In genomic region chr11:119207607-119208006, GRCh38 we compare ENCODE assay signal across 8 cellular contexts. TPM values are rescaled to one million over a fixed set of nuclear protein-coding genes. Genes with fewer than 3 reads are reported as not detected.
DNase-seq lines count a peak whose midpoint lies in the region; FAIRE-seq and TF ChIP-seq lines count a peak whose summit lies in the region.

No MANE protein-coding gene starts in this region.

- peak overlapping the region; percentile 87 for H3K4me3 ChIP-seq in NB4 (ENCODE audit: low read depth, low read length)
- peak overlapping the region; percentile 92 to 100 (median 94) for H3K4me3 ChIP-seq in H1 (ENCODE audit: extremely low read depth in 1 of 4, insufficient read depth in 2 of 4, low read depth in 3 of 4, low read length in 4 of 4)
- peak overlapping the region; percentile 97 for H3K4me3 ChIP-seq in osteoblast (ENCODE audit: insufficient read depth, low read length)
- peak overlapping the region in 1 of 4 donors; percentile 82 for H3K4me3 ChIP-seq in adrenal gland

- TF ChIP-seq POLR2A in NB4 (IDR thresholded peaks at IDR 0.05; ENCODE audit: extremely low read depth, insufficient read length) (no peak), H1 (IDR thresholded peaks at IDR 0.05; ENCODE audit: control extremely low read depth in 1 of 2, low read depth in 2 of 2, low read length in 2 of 2) (no peak), adrenal gland (IDR thresholded peaks at IDR 0.05) (no peak)

- DNase-seq in Calu3, result no peak
- DNase-seq in NB4 (ENCODE audit: low read depth), result peak; percentile 19
- no peak for DNase-seq in H1 (ENCODE audit: low read depth in 1 of 2, low spot score in 2 of 2)
- no peak for DNase-seq in osteoblast (ENCODE audit: insufficient read length, low spot score, missing footprints)
- DNase-seq in OCI-M2 (lab: John Stamatoyannopoulos, UW; ENCODE audit: unreplicated experiment), result no peak
- DNase-seq in stimulated activated CD4-positive, alpha-beta T cell treated with anti-CD3 and anti-CD28 coated beads, Interleukin-1b, Interleukin-23, amount 100 ng/mL, for 48 hours, result no peak
- DNase-seq in DMS 273 treated with DMSO at 0.1 percent for 48 hours (lab: John Stamatoyannopoulos, UW), result no peak
- DNase-seq in adrenal gland, result no peak

- peaks cover 20% of the 10 kb centered on the region for H3K36me3 Mint-ChIP-seq in Calu3 (ENCODE audit: insufficient read depth, unreplicated experiment)

- BruUV-seq in Calu3 (replicated peaks; lab: Mats Ljungman, UMichigan), result no TSS peak

- WGBS in H1 (ENCODE audit: extremely low coverage in 1 of 2, insufficient coverage in 1 of 2, insufficient read length in 1 of 2, insufficient replicate concordance in 2 of 2, low coverage in 1 of 2, low lambda C conversion rate in 2 of 2, missing lambda C conversion rate in 1 of 2), 2 experiments, result 27% methylated on average over 7 of the region's 7 CpGs; no CpG with 5 or more reads in 1 of the 2 experiments
- WGBS in adrenal gland, 4 donors, result 56 to 66% (median 62%) methylated on average over 7 of the region's 7 CpGs

- H3K9me3 Mint-ChIP-seq in Calu3 (ENCODE audit: low read depth, unreplicated experiment), result no peaks in the 10 kb centered on the region

- no peak overlapping the region for H2BK20ac ChIP-seq in H1 (ENCODE audit: low read length)

- intact Hi-C loops in Calu3 (cut with micrococcal nuclease; ENCODE audit: unreplicated experiment) (no loop called here), adrenal gland (cut with DNase I) (loop anchor here in 1 of 2 donors (10.0 kb wide), 1 partner anchor 127 kb away; the partner anchor contains the start of gene RNF26)

- no peak overlapping the region for H3K4ac ChIP-seq in H1 (replicated peaks; ENCODE audit: insufficient read length, low read depth, low read length)

- no peak overlapping the region for H2AK5ac ChIP-seq in H1 (ENCODE audit: low read depth, low read length)

- no peak overlapping the region for H2BK120ac ChIP-seq in H1 (replicated peaks; ENCODE audit: low read depth, low read length)

- POLR2A ChIA-PET in H1 (lab: Charles Lee; ENCODE audit: partially characterized antibody), result interaction anchor here (0.6 to 2.4 kb wide), 4 partner anchors 8 to 130 kb away, joined by 3 to 13 read pairs (median 3); partner anchors contain the start of gene HINFP

- TF ChIP-seq CTCF in Calu3 (IDR thresholded peaks at IDR 0.05; ENCODE audit: unreplicated experiment) (no peak), NB4 (IDR thresholded peaks at IDR 0.05; ENCODE audit: low read depth, low read length) (no peak), H1 (IDR thresholded peaks at IDR 0.05; ENCODE audit: control extremely low read depth in 1 of 3, insufficient read depth in 1 of 3, low read depth in 1 of 3, low read length in 3 of 3) (no peak), osteoblast (IDR thresholded peaks at IDR 0.05; ENCODE audit: extremely low read depth, low read depth, low read length) (no peak), adrenal gland (IDR thresholded peaks at IDR 0.05) (no peak)

- H2AFZ ChIP-seq in H1 (ENCODE audit: low read length) (no peak overlapping the region), osteoblast (ENCODE audit: low read length) (no peak overlapping the region)

- TF ChIP-seq RAD21 in H1 (IDR thresholded peaks at IDR 0.05 in 1 of 2, conservative IDR thresholded peaks at IDR 0.05 in 1 of 2; ENCODE audit: low read depth in 2 of 2, low read length in 2 of 2), result no peak

- CTCF ChIA-PET in Calu3 (lab: Charles Lee) (no interaction called here), H1 (lab: Charles Lee; ENCODE audit: partially characterized antibody) (interaction anchor here (0.5 to 1.0 kb wide), 4 partner anchors 8 to 72 kb away, joined by 3 to 4 read pairs (median 3); no protein-coding TSS in a partner anchor)

- H3K4me1 ChIP-seq in H1 (replicated peaks in 1 of 4; ENCODE audit: control insufficient read depth in 3 of 4, insufficient read depth in 4 of 4, low read length in 3 of 4) (peaks cover 4 to 10% (median 6%) of the 10 kb centered on the region in 4 experiments; a peak in 6 of 7 replicates), osteoblast (ENCODE audit: insufficient read depth, low read length) (peaks cover 14% of the 10 kb centered on the region), adrenal gland (replicated peaks in 1 of 2) (peaks cover 7 to 33% of the 10 kb centered on the region in 2 donors)

- FAIRE-seq in H1 (lab: Jason Lieb, UNC), result no peak

- no peak overlapping the region; the same call in 1 of the 2 replicates for H3K18ac ChIP-seq in H1 (ENCODE audit: extremely low read depth, low read length)

- no peak overlapping the region for H2BK15ac ChIP-seq in H1 (ENCODE audit: low read length)

- H4K8ac ChIP-seq in H1 (ENCODE audit: extremely low read depth, insufficient read depth, low read length), result no peak overlapping the region

- H3K4me3 Mint-ChIP-seq in Calu3 (ENCODE audit: low read depth, unreplicated experiment), result peak overlapping the region; percentile 86

- H3K36me3 ChIP-seq in H1 (ENCODE audit: control insufficient read depth in 2 of 4, insufficient read depth in 4 of 4, low read length in 3 of 4) (no peaks in the 10 kb centered on the region), osteoblast (ENCODE audit: insufficient read depth, low read length) (no peaks in the 10 kb centered on the region), adrenal gland (replicated peaks in 1 of 2) (no peaks in the 10 kb centered on the region)

- H2BK5ac ChIP-seq in H1 (ENCODE audit: low read depth, low read length), result no peak overlapping the region

- 0 out of 2 replicates have a peak, but pooled peaks cover 3% of the 10 kb centered on the region for H3K79me1 ChIP-seq in H1 (ENCODE audit: low read depth, low read length)

- peaks cover 9% of the 10 kb centered on the region for H3K23me2 ChIP-seq in H1 (ENCODE audit: low read depth, low read length)

- H3K27ac Mint-ChIP-seq in Calu3 (ENCODE audit: unreplicated experiment), result no peak overlapping the region

- H4K20me1 ChIP-seq in H1 (replicated peaks in 1 of 2; ENCODE audit: control insufficient read depth in 1 of 2, insufficient read depth in 2 of 2, low read length in 2 of 2), result peaks cover 5 to 9% of the 10 kb centered on the region in 2 experiments
- H4K20me1 ChIP-seq in osteoblast (ENCODE audit: insufficient read depth, low read length), result peaks cover 25% of the 10 kb centered on the region

- no peak overlapping the region for H2BK12ac ChIP-seq in H1 (ENCODE audit: low read depth, low read length)

- H3K9ac ChIP-seq in H1 (replicated peaks in 1 of 4; ENCODE audit: extremely low read depth in 1 of 4, low read depth in 3 of 4, low read length in 3 of 4), result no peak overlapping the region

- H3K27ac ChIP-seq in H1 (ENCODE audit: low read depth, low read length), result no peak overlapping the region
- H3K27ac ChIP-seq in osteoblast (ENCODE audit: low read depth, low read length), result no peak overlapping the region
- no peak overlapping the region for H3K27ac ChIP-seq in adrenal gland

- H3K79me2 ChIP-seq in H1 (ENCODE audit: control insufficient read depth in 1 of 2, insufficient read depth in 2 of 2, low read length in 2 of 2) (peaks cover 23 to 58% of the 10 kb centered on the region in 2 experiments), osteoblast (ENCODE audit: insufficient read depth, low read length) (peaks cover 56% of the 10 kb centered on the region)

- H3K14ac ChIP-seq in H1 (ENCODE audit: insufficient read length), result no peak overlapping the region

- no peak overlapping the region for H4K5ac ChIP-seq in H1 (ENCODE audit: insufficient read length, low read depth, low read length)

- H3K4me2 ChIP-seq in H1 (ENCODE audit: insufficient read depth in 1 of 2, low read depth in 2 of 2, low read length in 2 of 2) (peak overlapping the region; percentile 70 to 96), osteoblast (ENCODE audit: insufficient read depth, low read length) (peak overlapping the region; percentile 84)

- H4K91ac ChIP-seq in H1 (replicated peaks; ENCODE audit: insufficient read length, low read length), result no peak overlapping the region

- no peak for TF ChIP-seq EP300 in H1 (IDR thresholded peaks at IDR 0.05; ENCODE audit: borderline replicate concordance in 1 of 2, low read depth in 2 of 2, low read length in 2 of 2)

- H3K27me3 ChIP-seq in H1 (replicated peaks in 1 of 4; ENCODE audit: control insufficient read depth in 3 of 4, extremely low read depth in 1 of 4, insufficient read depth in 3 of 4, low read length in 3 of 4), result no peaks in the 10 kb centered on the region
- no peaks in the 10 kb centered on the region for H3K27me3 ChIP-seq in osteoblast (ENCODE audit: insufficient read depth, low read length)
- H3K27me3 ChIP-seq in adrenal gland, result no peaks in the 10 kb centered on the region

- H3K9me3 ChIP-seq in H1 (ENCODE audit: insufficient read depth in 2 of 2, low read depth in 1 of 2, low read length in 1 of 2) (no peaks in the 10 kb centered on the region), osteoblast (ENCODE audit: low read depth, low read length) (no peaks in the 10 kb centered on the region), adrenal gland (replicated peaks in 1 of 3) (no peaks in the 10 kb centered on the region)

- no peak overlapping the region for H3K23ac ChIP-seq in H1 (ENCODE audit: insufficient read length)

- H3K4me1 Mint-ChIP-seq in Calu3 (ENCODE audit: low read depth, unreplicated experiment), result no peaks in the 10 kb centered on the region

- H3K27me3 Mint-ChIP-seq in Calu3 (ENCODE audit: unreplicated experiment), result no peaks in the 10 kb centered on the region

- no peak overlapping the region for H3K56ac ChIP-seq in H1 (replicated peaks; ENCODE audit: insufficient read length, low read depth, low read length)

RNA-seq across cellular contexts. Expression of gene CBL, which starts 1.5 kb away (rescaled TPM):
- 14.2 and 15.9 TPM in 2 replicates for total RNA-seq in Calu3 (2022)
- 57.6 and 57.8 TPM in 2 replicates for total RNA-seq in H1 (2021; fragmentation: NEBNext Ultra II Directional; extraction: Animal tissue kit (Norgen Biotek cat#: 25700))
- polyA plus RNA-seq in H1 (2011; rRNA removed), result 22.3 and 23.1 TPM in 2 replicates
- polyA plus RNA-seq in H1 (2011; cell fraction: cytosol; rRNA removed), result 20.2 TPM
- 20.2 TPM for polyA plus RNA-seq in H1 (2011; cell fraction: nucleus; rRNA removed)
- 16.4 to 25.4 TPM (median 21.1 TPM) in 4 replicates for polyA plus RNA-seq in H1 (2012, experiment 1 of 2)
- polyA plus RNA-seq in H1 (2012, experiment 2 of 2), result 2.4 TPM
- polyA plus RNA-seq in H1 (2013, experiment 1 of 2), result 17.2 TPM
- polyA plus RNA-seq in H1 (2013, experiment 2 of 2), result 16.4 TPM
- 39.5 and 40.1 TPM in 2 replicates for polyA minus RNA-seq in H1 (2011; rRNA and poly(A)+ RNA removed)
- 23.2 TPM for polyA minus RNA-seq in H1 (2011; cell fraction: cytosol; rRNA and poly(A)+ RNA removed)
- polyA minus RNA-seq in H1 (2011; cell fraction: nucleus; rRNA and poly(A)+ RNA removed), result 26.6 TPM
- total RNA-seq in osteoblast, result 9.0 and 9.7 TPM in 2 replicates
- total RNA-seq in adrenal gland, result 10 to 100 TPM in 7 of 8 donors, 1 to 10 TPM in 1; 10.0 to 21.9 (median 14.0) TPM
- 10 to 100 TPM in 1 of 3 donors, 1 to 10 TPM in 2; 4.9 to 13.4 (median 6.2) TPM for polyA plus RNA-seq in adrenal gland

RNA-seq across cellular contexts. Expression of gene NHERF4, which starts 22.3 kb away (rescaled TPM):
- total RNA-seq in Calu3 (2022) (0.15 TPM in 1 of 2 replicates, not detected in the other), osteoblast (not detected in 2 replicates), adrenal gland (under 1 TPM in 1 of 8 donors, not detected in 7; 0.14 TPM)
- not detected in 2 replicates for total RNA-seq in H1 (2021; fragmentation: NEBNext Ultra II Directional; extraction: Animal tissue kit (Norgen Biotek cat#: 25700))
- polyA plus RNA-seq in H1 (2011; rRNA removed) (0.05 and 0.20 TPM in 2 replicates), adrenal gland (under 1 TPM in 2 of 3 donors, not detected in 1; 0.17 to 0.24 TPM)
- polyA plus RNA-seq in H1 (2011; cell fraction: cytosol; rRNA removed), result 0.06 TPM
- polyA plus RNA-seq in H1 (2011; cell fraction: nucleus; rRNA removed), result 1.0 TPM
- polyA plus RNA-seq in H1 (2012, experiment 1 of 2), result 0.11 to 0.41 TPM (median 0.19 TPM) in 3 of 4 replicates, not detected in the other
- 0.08 TPM for polyA plus RNA-seq in H1 (2012, experiment 2 of 2)
- not detected for polyA plus RNA-seq in H1 (2013, experiment 1 of 2)
- polyA plus RNA-seq in H1 (2013, experiment 2 of 2), result 0.11 TPM
- polyA minus RNA-seq in H1 (2011; rRNA and poly(A)+ RNA removed), result 0.28 TPM in 1 of 2 replicates, not detected in the other
- polyA minus RNA-seq in H1 (2011; cell fraction: cytosol; rRNA and poly(A)+ RNA removed), result not detected
- not detected for polyA minus RNA-seq in H1 (2011; cell fraction: nucleus; rRNA and poly(A)+ RNA removed)

RNA-seq across cellular contexts. Expression of gene NLRX1, which starts 39.1 kb away (rescaled TPM):
- total RNA-seq in Calu3 (2022) (5.5 and 6.7 TPM in 2 replicates), osteoblast (24.2 and 29.7 TPM in 2 replicates), adrenal gland (10 to 100 TPM; 17.4 to 32.7 (median 30.0) TPM)
- 12.9 and 13.2 TPM in 2 replicates for total RNA-seq in H1 (2021; fragmentation: NEBNext Ultra II Directional; extraction: Animal tissue kit (Norgen Biotek cat#: 25700))
- polyA plus RNA-seq in H1 (2011; rRNA removed) (18.6 and 30.5 TPM in 2 replicates), adrenal gland (10 to 100 TPM in 1 of 3 donors, 1 to 10 TPM in 2; 5.5 to 10.1 (median 7.4) TPM)
- polyA plus RNA-seq in H1 (2011; cell fraction: cytosol; rRNA removed), result 18.6 TPM
- 42.3 TPM for polyA plus RNA-seq in H1 (2011; cell fraction: nucleus; rRNA removed)
- 9.7 to 18.1 TPM (median 14.2 TPM) in 4 replicates for polyA plus RNA-seq in H1 (2012, experiment 1 of 2)
- 16.4 TPM for polyA plus RNA-seq in H1 (2012, experiment 2 of 2)
- 10.0 TPM for polyA plus RNA-seq in H1 (2013, experiment 1 of 2)
- 9.6 TPM for polyA plus RNA-seq in H1 (2013, experiment 2 of 2)
- polyA minus RNA-seq in H1 (2011; rRNA and poly(A)+ RNA removed), result 18.7 and 19.9 TPM in 2 replicates
- polyA minus RNA-seq in H1 (2011; cell fraction: cytosol; rRNA and poly(A)+ RNA removed), result 15.4 TPM
- polyA minus RNA-seq in H1 (2011; cell fraction: nucleus; rRNA and poly(A)+ RNA removed), result 21.6 TPM

RNA-seq across cellular contexts. Expression of gene ABCG4, which starts 58.8 kb away (rescaled TPM):
- not detected in 2 replicates for total RNA-seq in Calu3 (2022)
- 2.3 and 2.9 TPM in 2 replicates for total RNA-seq in H1 (2021; fragmentation: NEBNext Ultra II Directional; extraction: Animal tissue kit (Norgen Biotek cat#: 25700))
- polyA plus RNA-seq in H1 (2011; rRNA removed), result 1.8 and 2.9 TPM in 2 replicates
- polyA plus RNA-seq in H1 (2011; cell fraction: cytosol; rRNA removed), result 1.3 TPM
- polyA plus RNA-seq in H1 (2011; cell fraction: nucleus; rRNA removed), result 4.5 TPM
- 1.5 to 2.0 TPM (median 1.9 TPM) in 4 replicates for polyA plus RNA-seq in H1 (2012, experiment 1 of 2)
- 1.0 TPM for polyA plus RNA-seq in H1 (2012, experiment 2 of 2)
- 1.5 TPM for polyA plus RNA-seq in H1 (2013, experiment 1 of 2)
- polyA plus RNA-seq in H1 (2013, experiment 2 of 2), result 1.5 TPM
- polyA minus RNA-seq in H1 (2011; rRNA and poly(A)+ RNA removed), result 2.5 and 3.1 TPM in 2 replicates
- 1.0 TPM for polyA minus RNA-seq in H1 (2011; cell fraction: cytosol; rRNA and poly(A)+ RNA removed)
- polyA minus RNA-seq in H1 (2011; cell fraction: nucleus; rRNA and poly(A)+ RNA removed), result 2.5 TPM
- under 0.01 TPM in 1 of 2 replicates, not detected in the other for total RNA-seq in osteoblast
- under 1 TPM in 7 of 8 donors, not detected in 1; 0.08 to 0.60 (median 0.29) TPM for total RNA-seq in adrenal gland
- polyA plus RNA-seq in adrenal gland, result 1 to 10 TPM in 1 of 3 donors, under 1 TPM in 2; 0.20 to 1.1 (median 0.48) TPM
